In the genomic region with DNA sequence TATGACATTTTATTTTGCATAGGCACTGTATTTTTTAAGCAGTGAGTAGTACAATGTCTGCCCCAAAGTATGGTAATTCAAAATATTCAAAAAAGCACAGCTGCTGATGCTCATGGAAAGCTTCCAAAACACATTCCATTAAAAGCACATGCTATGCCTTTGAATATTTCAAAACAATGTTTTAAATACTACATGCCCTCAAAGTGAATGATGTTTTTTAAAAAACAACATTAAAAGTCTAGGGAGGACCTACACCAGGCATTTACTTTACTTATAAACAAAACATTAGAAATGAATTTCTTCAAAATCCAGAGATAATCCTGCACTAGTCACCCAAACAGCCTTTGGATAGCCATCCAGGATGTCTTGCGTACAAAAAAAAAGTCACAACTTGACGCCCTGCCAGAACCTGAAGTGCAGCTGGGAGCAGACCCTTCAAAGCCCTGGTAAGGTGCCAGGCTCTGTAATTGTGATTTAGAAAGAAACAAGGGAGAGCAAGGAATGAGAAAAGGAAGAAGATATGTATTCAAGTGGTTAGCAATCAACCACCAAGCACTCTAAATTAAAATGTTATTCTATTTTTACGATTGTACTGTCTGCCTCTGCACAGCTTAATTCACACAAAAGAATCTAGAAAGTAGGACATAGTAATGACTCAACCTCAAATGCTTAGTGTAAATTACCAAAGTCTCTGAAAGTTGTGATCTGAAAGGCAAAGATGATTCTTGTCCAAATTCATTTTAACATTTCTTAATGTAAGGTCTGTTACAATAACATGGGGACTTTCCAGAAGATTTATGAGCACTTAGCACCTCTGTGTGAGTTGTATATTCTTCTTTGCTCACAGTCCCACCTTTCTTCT, we compare ENCODE assay signal across 9 cellular contexts. TPM values are rescaled to one million over a fixed set of nuclear protein-coding genes. Genes with fewer than 3 reads are reported as not detected.
DNase-seq lines count a peak whose midpoint lies in the region; ATAC-seq, FAIRE-seq and TF ChIP-seq lines count a peak whose summit lies in the region.
"Had no signal": no experiment of that assay in that cellular context is flagged by ENCODE, and none has a peak within 500 bp of the region (broad histone marks: within the 10 kb centered on the region; RNA-seq: fewer than 3 reads in every experiment).

No MANE protein-coding gene starts in this region.

- no peak for TF ChIP-seq RAD21 in HepG2 (CRISPR knock-in tag; IDR thresholded peaks at IDR 0.05)

- peaks cover 26% of the 10 kb centered on the region for H3F3A ChIP-seq in GM23248 (ENCODE audit: insufficient read depth)

- H3K9ac ChIP-seq in GM23248 (no peak overlapping the region), HepG2 (ENCODE audit: insufficient read depth, low read depth, low read length) (no peak overlapping the region)

- H3K9me2 ChIP-seq in GM23248 (ENCODE audit: insufficient read depth) = no peaks in the 10 kb centered on the region

- peaks cover 58 to 64% of the 10 kb centered on the region in 2 donors for H3K36me3 Mint-ChIP-seq in stimulated activated naive B cell treated with anti-CD40 and anti-IgM and Interleukin-4, amounts not matched to agents 10 μg/mL and 1 μg/mL and 100 μg/mL, for 72 hours

- peaks cover 5 to 8% of the 10 kb centered on the region in 2 donors for H3K4me1 Mint-ChIP-seq in stimulated activated naive B cell treated with anti-CD40 and anti-IgM and Interleukin-4, amounts not matched to agents 10 μg/mL and 1 μg/mL and 100 μg/mL, for 72 hours

- POLR2A ChIA-PET in HepG2 (lab: Yijun Ruan, JAX) = no interaction called here

- H3K79me2 ChIP-seq in GM23248 (ENCODE audit: insufficient read depth) (peaks cover 32% of the 10 kb centered on the region), HepG2 (ENCODE audit: insufficient read depth, low read length) (peaks cover 7% of the 10 kb centered on the region)

- no peak for ATAC-seq in stimulated activated naive B cell treated with anti-CD40 and anti-IgM and Interleukin-4, amounts not matched to agents 10 μg/mL and 1 μg/mL and 100 μg/mL, for 72 hours (replicated peaks)
- no peak for ATAC-seq in GM21528 (IDR thresholded peaks at IDR 0.05; ENCODE audit: low FRiP score, unreplicated experiment)
- ATAC-seq in HepG2 = no peak
- ATAC-seq: T-cell had no signal

- TF ChIP-seq CTCF in WERI-Rb-1 (IDR thresholded peaks at IDR 0.05; ENCODE audit: low read depth, low read length) = no peak
- no peak for TF ChIP-seq CTCF in HepG2 (CRISPR knock-in tag; IDR thresholded peaks at IDR 0.05)

- 1% methylated on average over 3 of the region's 3 CpGs for whole genome bisulfite sequencing in GM23248 (ENCODE audit: low coverage in 1 of 2, low lambda C conversion rate in 2 of 2, missing lambda C conversion rate in 2 of 2), 2 experiments
- WGBS in HepG2 (ENCODE audit: low lambda C conversion rate) = 91% methylated on average over 3 of the region's 3 CpGs

- DNase-seq in GM23248 (peak; percentile 63), NCI-H2196 treated with DMSO at 0.1 percent for 48 hours (lab: John Stamatoyannopoulos, UW; ENCODE audit: unreplicated experiment) (peak; percentile 39), fibroblast of the conjunctiva (ENCODE audit: low read depth) (peak; percentile 63), skeletal muscle cell (ENCODE audit: low read depth) (peak; percentile 66), WERI-Rb-1 (no peak), HepG2 (ENCODE audit: low spot score) (no peak)
- no peak for DNase-seq in stimulated activated naive B cell treated with anti-CD40 and anti-IgM and Interleukin-4, amounts not matched to agents 10 μg/mL and 1 μg/mL and 100 μg/mL, for 72 hours
- DNase-seq: T-cell had no signal

- no peaks in the 10 kb centered on the region for H3K9me3 ChIP-seq in GM23248 (ENCODE audit: low read depth)
- H3K9me3 ChIP-seq in WERI-Rb-1 (ENCODE audit: severe bottlenecking) = peaks cover 13% of the 10 kb centered on the region
- peaks cover 28% of the 10 kb centered on the region for H3K9me3 ChIP-seq in HepG2 (ENCODE audit: low read length)

- H3K4me3 ChIP-seq in GM23248 (peak overlapping the region; percentile 38), skeletal muscle cell (ENCODE audit: low read depth, low read length) (no peak overlapping the region), WERI-Rb-1 (ENCODE audit: low read depth, low read length) (no peak overlapping the region), HepG2 (replicated peaks in 1 of 3; ENCODE audit: insufficient read depth in 1 of 3, low read depth in 2 of 3, low read length in 3 of 3) (no peak overlapping the region)

- H3K27ac ChIP-seq in GM23248 = peak overlapping the region; percentile 3; the same call in 1 of the 2 replicates
- no peak overlapping the region for H3K27ac ChIP-seq in WERI-Rb-1
- no peak overlapping the region for H3K27ac ChIP-seq in HepG2 (ENCODE audit: extremely low read length, insufficient read depth, low read length)

- TF ChIP-seq POLR2A in HepG2 (IDR thresholded peaks at IDR 0.05; ENCODE audit: insufficient read depth in 1 of 2, low read depth in 2 of 2, low read length in 2 of 2) = no peak

- intact Hi-C loops in HepG2 (cut with micrococcal nuclease; ENCODE audit: unreplicated experiment) = no loop called here

- no peak for FAIRE-seq in HepG2 (lab: Jason Lieb, UNC)

- CTCF ChIA-PET in HepG2 (lab: Yijun Ruan, JAX; ENCODE audit: low intra/inter-chr PET ratio, low total read pairs) = no interaction called here

- in situ Hi-C loops in GM23248 (cut with MboI) = no loop called here
- in situ Hi-C loops in HepG2 (cut with HindIII; ENCODE audit: extremely low pct_ligation_motif_present, low pct_unique_long_range_greater_than_20kb) = no loop called here

- H3K4me2 ChIP-seq in GM23248 (ENCODE audit: unreplicated experiment) (peak overlapping the region; percentile 55), HepG2 (ENCODE audit: low read depth, low read length) (no peak overlapping the region)

- TF ChIP-seq EP300 in HepG2 (IDR thresholded peaks at IDR 0.05; ENCODE audit: low read depth in 2 of 2, low read length in 2 of 2) = no peak
- TF ChIP-seq EP300 in HepG2 (CRISPR knock-in tag; IDR thresholded peaks at IDR 0.05; ENCODE audit: borderline replicate concordance) = no peak

- H2AFZ ChIP-seq in GM23248 (no peak overlapping the region), HepG2 (ENCODE audit: low read length) (no peak overlapping the region)

- peaks cover 16% of the 10 kb centered on the region for H3K4me1 ChIP-seq in GM23248 (ENCODE audit: insufficient read depth)
- 0 out of 2 replicates have a peak, but pooled peaks cover 7% of the 10 kb centered on the region for H3K4me1 ChIP-seq in HepG2 (ENCODE audit: insufficient read depth, low read length)

- BruUV-seq in HepG2 (replicated peaks; lab: Mats Ljungman, UMichigan) = no TSS peak

- peaks cover 15% of the 10 kb centered on the region in 2 donors for H3K9me3 Mint-ChIP-seq in stimulated activated naive B cell treated with anti-CD40 and anti-IgM and Interleukin-4, amounts not matched to agents 10 μg/mL and 1 μg/mL and 100 μg/mL, for 72 hours

- no peaks in the 10 kb centered on the region for H3K27me3 Mint-ChIP-seq in stimulated activated naive B cell treated with anti-CD40 and anti-IgM and Interleukin-4, amounts not matched to agents 10 μg/mL and 1 μg/mL and 100 μg/mL, for 72 hours
- H3K27me3 Mint-ChIP-seq: T-cell had no signal

- H3K4me3 Mint-ChIP-seq in stimulated activated naive B cell treated with anti-CD40 and anti-IgM and Interleukin-4, amounts not matched to agents 10 μg/mL and 1 μg/mL and 100 μg/mL, for 72 hours = no peak overlapping the region
- H3K4me3 Mint-ChIP-seq: T-cell had no signal

- H3K27me3 ChIP-seq in GM23248 (replicated peaks; ENCODE audit: insufficient read depth) (no peaks in the 10 kb centered on the region), WERI-Rb-1 (ENCODE audit: insufficient read depth, low read depth, severe bottlenecking) (no peaks in the 10 kb centered on the region), HepG2 (ENCODE audit: control insufficient read depth in 1 of 2, insufficient read depth in 2 of 2, low read length in 2 of 2) (no peaks in the 10 kb centered on the region)

- H3K36me3 ChIP-seq in GM23248 (ENCODE audit: low read depth) (no peaks in the 10 kb centered on the region), WERI-Rb-1 (no peaks in the 10 kb centered on the region), HepG2 (replicated peaks in 1 of 2; ENCODE audit: control insufficient read depth in 1 of 2, insufficient read depth in 2 of 2, low read length in 2 of 2) (no peaks in the 10 kb centered on the region)

- no peak overlapping the region for H3K27ac Mint-ChIP-seq in stimulated activated naive B cell treated with anti-CD40 and anti-IgM and Interleukin-4, amounts not matched to agents 10 μg/mL and 1 μg/mL and 100 μg/mL, for 72 hours
- H3K27ac Mint-ChIP-seq: T-cell had no signal

- no peaks in the 10 kb centered on the region for H4K20me1 ChIP-seq in GM23248 (ENCODE audit: insufficient read depth)
- no peaks in the 10 kb centered on the region for H4K20me1 ChIP-seq in HepG2 (ENCODE audit: insufficient read depth, low read length)

TF ChIP-seq in HepG2, 621 proteins besides CTCF, POLR2A, EP300 and RAD21 (continues in another document):
- TF ChIP-seq XBP1 (CRISPR knock-in tag; IDR thresholded peaks at IDR 0.05) = no peak
- no peak for TF ChIP-seq ZFAT (CRISPR knock-in tag; conservative IDR thresholded peaks at IDR 0.05)
- no peak for TF ChIP-seq ZNF17 (CRISPR knock-in tag; IDR thresholded peaks at IDR 0.05)

RNA-seq across cellular contexts. Expression of a gene that starts 31.9 kb away (rescaled TPM):
- total RNA-seq in GM23248 (2014; rRNA removed; shearing (Covaris generic)) = 5.8 and 21.6 TPM in 2 replicates
- polyA plus RNA-seq in GM23248 (2016; fragmentation: Nextera tagmentation; extraction: Ambion mirVana) (6.9 and 7.0 TPM in 2 replicates), HepG2 (2011; rRNA removed) (6.2 and 7.0 TPM in 2 replicates)
- 17.7 and 19.2 TPM in 2 replicates for total RNA-seq in HepG2 (2016; rRNA removed; fragmentation: Illumina TruSeq; extraction: Trizol)
- 9.5 and 10.8 TPM in 2 replicates for total RNA-seq in HepG2 (2016; cell fraction: cytosol; rRNA removed; fragmentation: Illumina TruSeq; extraction: Trizol; ENCODE audit: low read depth)
- total RNA-seq in HepG2 (2016; cell fraction: insoluble cytoplasmic fraction; rRNA removed; fragmentation: Illumina TruSeq; extraction: Trizol) = 15.2 and 18.0 TPM in 2 replicates
- total RNA-seq in HepG2 (2016; cell fraction: membrane; rRNA removed; fragmentation: Illumina TruSeq; extraction: Trizol) = 9.0 and 11.3 TPM in 2 replicates
- total RNA-seq in HepG2 (2016; cell fraction: nucleus; rRNA removed; fragmentation: Illumina TruSeq; extraction: Trizol) = 50.5 and 53.3 TPM in 2 replicates
- polyA plus RNA-seq in HepG2 (2011; cell fraction: cytosol; rRNA removed) = 1.6 TPM in 2 replicates
- 17.3 and 17.7 TPM in 2 replicates for polyA plus RNA-seq in HepG2 (2011; cell fraction: nucleus; rRNA removed)
- polyA plus RNA-seq in HepG2 (2012) = 4.2 and 6.5 TPM in 2 replicates
- polyA plus RNA-seq in HepG2 (2016; cell fraction: cytosol; fragmentation: Illumina TruSeq; extraction: Trizol; ENCODE audit: low read depth) = 1.7 and 2.2 TPM in 2 replicates
- 12.4 and 12.5 TPM in 2 replicates for polyA plus RNA-seq in HepG2 (2016; cell fraction: insoluble cytoplasmic fraction; fragmentation: Illumina TruSeq; extraction: Trizol; ENCODE audit: low read depth)
- 4.4 and 4.7 TPM in 2 replicates for polyA plus RNA-seq in HepG2 (2016; cell fraction: membrane; fragmentation: Illumina TruSeq; extraction: Trizol; ENCODE audit: low read depth)
- 29.8 and 34.0 TPM in 2 replicates for polyA plus RNA-seq in HepG2 (2016; cell fraction: nucleus; fragmentation: Illumina TruSeq; extraction: Trizol; ENCODE audit: insufficient read depth, low read depth)
- polyA minus RNA-seq in HepG2 (2011; rRNA and poly(A)+ RNA removed; ENCODE audit: low replicate concordance) = 9.6 and 15.5 TPM in 2 replicates
- 4.1 and 4.7 TPM in 2 replicates for polyA minus RNA-seq in HepG2 (2011; cell fraction: cytosol; rRNA and poly(A)+ RNA removed)
- 67.5 and 76.2 TPM in 2 replicates for polyA minus RNA-seq in HepG2 (2011; cell fraction: nucleus; rRNA and poly(A)+ RNA removed)

Comparison
In these comparisons a context has a peak if more than half of its experiments do, and no peak if none do; other contexts are left out.
1. DNase-seq: peak in GM23248 (single experiment), NCI-H2196 treated with DMSO at 0.1 percent for 48 hours (single experiment), fibroblast of the conjunctiva (single experiment) and skeletal muscle cell (single experiment); none in stimulated activated naive B cell treated with anti-CD40 and anti-IgM and Interleukin-4, amounts not matched to agents 10 μg/mL and 1 μg/mL and 100 μg/mL, for 72 hours (single experiment), WERI-Rb-1 (single experiment) and HepG2 (single experiment).